13 cellular contexts compared by ENCODE assay signal in genomic region chr18:75407468-75408437, GRCh38. TPM values are rescaled to one million over a fixed set of nuclear protein-coding genes. Genes with fewer than 3 reads are reported as not detected.
DNase-seq lines count a peak whose midpoint lies in the region; ATAC-seq and TF ChIP-seq lines count a peak whose summit lies in the region.
"Had no signal": no experiment of that assay in that cellular context is flagged by ENCODE, and none has a peak within 500 bp of the region (broad histone marks: within the 10 kb centered on the region; RNA-seq: fewer than 3 reads in every experiment).

No MANE protein-coding gene starts in this region.

- no peaks in the 10 kb centered on the region for H3K36me3 ChIP-seq in Peyer's patch
- H3K36me3 ChIP-seq in gastroesophageal sphincter: no peaks in the 10 kb centered on the region

- WGBS in gastroesophageal sphincter (ENCODE audit: low coverage in 1 of 2), 2 donors: 49 to 61% methylated on average over 15 to 19 of the region's 21 CpGs

- ATAC-seq in foreskin keratinocyte (peak; percentile 1), HG02588 (IDR thresholded peaks at IDR 0.05; ENCODE audit: unreplicated experiment) (no peak), gastroesophageal sphincter (no peak)

- H3K4me3 ChIP-seq in retinal pigment epithelial cell (ENCODE audit: low read length) (peak overlapping the region; percentile 33), Peyer's patch (no peak overlapping the region), gastroesophageal sphincter (no peak overlapping the region)
- H3K4me3 ChIP-seq: mucosa of descending colon had no signal

- TF ChIP-seq POLR2A in Peyer's patch (IDR thresholded peaks at IDR 0.05): no peak
- no peak for TF ChIP-seq POLR2A in gastroesophageal sphincter (IDR thresholded peaks at IDR 0.05)

- H3K27ac ChIP-seq in foreskin keratinocyte (peak overlapping the region; percentile 66), Peyer's patch (no peak overlapping the region), gastroesophageal sphincter (no peak overlapping the region)

- DNase-seq in GOT3 (lab: John Stamatoyannopoulos, UW): peak; percentile 2
- peak; percentile 72 for DNase-seq in amniotic epithelial cell (ENCODE audit: low read depth)
- no peak for DNase-seq in foreskin keratinocyte
- peak; percentile 14 for DNase-seq in retinal pigment epithelial cell (ENCODE audit: low read depth)
- no peak for DNase-seq in ureter (ENCODE audit: low spot score)
- no peak for DNase-seq in Peyer's patch
- DNase-seq: CD4-positive, alpha-beta T cell; mucosa of descending colon; SHP77 had no signal

- H3K4me1 ChIP-seq in foreskin keratinocyte (peaks cover 21% of the 10 kb centered on the region), Peyer's patch (no peaks in the 10 kb centered on the region), gastroesophageal sphincter (no peaks in the 10 kb centered on the region)

- H3K9me3 ChIP-seq in Peyer's patch: no peaks in the 10 kb centered on the region
- no peaks in the 10 kb centered on the region for H3K9me3 ChIP-seq in gastroesophageal sphincter
- H3K9me3 ChIP-seq: mucosa of descending colon had no signal

- TF ChIP-seq CTCF in foreskin keratinocyte (conservative IDR thresholded peaks at IDR 0.05): no peak
- no peak for TF ChIP-seq CTCF in retinal pigment epithelial cell (conservative IDR thresholded peaks at IDR 0.05; ENCODE audit: low read depth, low read length)
- no peak for TF ChIP-seq CTCF in Peyer's patch (IDR thresholded peaks at IDR 0.05)
- TF ChIP-seq CTCF in gastroesophageal sphincter (IDR thresholded peaks at IDR 0.05): no peak

- no peaks in the 10 kb centered on the region for H3K27me3 ChIP-seq in foreskin keratinocyte
- H3K27me3 ChIP-seq in Peyer's patch: no peaks in the 10 kb centered on the region
- H3K27me3 ChIP-seq in gastroesophageal sphincter: no peaks in the 10 kb centered on the region

- TF ChIP-seq EP300 in gastroesophageal sphincter (IDR thresholded peaks at IDR 0.05): no peak

RNA-seq across cellular contexts. Expression of gene SMIM21, which starts 19.8 kb away (rescaled TPM):
- total RNA-seq in foreskin keratinocyte (not detected in 2 replicates), ureter (not detected), Peyer's patch (not detected), gastroesophageal sphincter (not detected)
- polyA plus RNA-seq in foreskin keratinocyte: not detected in 2 replicates
- total RNA-seq: CD4-positive, alpha-beta T cell; cerebellum; mucosa of descending colon; skeletal muscle tissue had no signal

Comparison
In these comparisons a context has a peak if more than half of its experiments do, and no peak if none do; other contexts are left out.
1. DNase-seq: peak in GOT3 (single experiment), amniotic epithelial cell (single experiment) and retinal pigment epithelial cell (single experiment); none in foreskin keratinocyte (0 of 2), ureter (single experiment) and Peyer's patch (0 of 3).